ENCODE assay signal across 9 cellular contexts in the genomic region with DNA sequence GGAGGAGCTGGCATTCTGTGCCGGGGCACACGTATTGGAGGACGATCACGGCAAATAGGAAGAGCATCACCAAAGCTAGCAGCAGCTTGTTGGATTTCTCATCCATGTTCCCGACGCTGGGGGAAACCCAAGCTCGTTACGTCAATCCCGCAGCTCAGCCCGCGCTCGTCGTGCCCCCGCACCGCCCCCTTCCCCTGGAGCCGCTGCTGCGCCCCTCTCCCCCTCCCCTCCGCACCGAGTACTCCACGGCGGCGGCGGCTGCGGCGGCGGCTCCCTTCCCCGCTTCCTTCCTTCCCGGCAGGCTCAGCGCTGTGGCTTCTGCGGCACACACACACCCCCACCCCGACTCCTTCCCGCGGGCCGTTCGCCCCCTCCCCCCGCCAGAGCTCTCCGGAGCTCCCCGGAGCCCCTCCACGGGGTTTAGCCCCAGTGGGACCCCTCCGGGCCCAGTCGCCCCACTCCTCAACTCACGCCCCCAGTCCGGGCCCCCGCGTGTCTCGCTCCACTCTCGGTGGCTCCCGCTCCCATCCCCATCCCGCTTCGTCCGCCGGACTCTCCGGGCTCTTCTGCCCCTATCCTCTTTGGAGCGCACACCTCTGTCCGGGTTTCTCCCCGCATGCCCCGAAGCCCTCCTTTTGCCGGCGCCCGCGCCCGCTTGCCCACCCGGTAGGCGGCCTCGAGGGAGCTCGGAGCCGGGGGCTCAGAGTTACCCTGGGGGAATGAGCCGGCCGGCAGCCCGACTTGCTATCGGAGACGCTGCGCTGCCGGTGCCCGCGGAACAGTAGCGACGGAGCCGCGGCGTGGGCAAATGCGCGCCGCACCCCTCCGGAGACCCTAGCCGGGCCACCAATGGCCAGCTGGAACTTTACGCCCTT. TPM values are rescaled to one million over a fixed set of nuclear protein-coding genes. Genes with fewer than 3 reads are reported as not detected.
DNase-seq lines count a peak whose midpoint lies in the region; ATAC-seq and TF ChIP-seq lines count a peak whose summit lies in the region.
"Had no signal": no experiment of that assay in that cellular context is flagged by ENCODE, and none has a peak within 500 bp of the region (broad histone marks: within the 10 kb centered on the region; RNA-seq: fewer than 3 reads in every experiment).

No MANE protein-coding gene starts in this region.

- peaks cover 0 to 13% (median 5%) of the 10 kb centered on the region in 3 donors for H3K4me1 Mint-ChIP-seq in naive B cell

- TF ChIP-seq POLR2A in GM18505 (IDR thresholded peaks at IDR 0.05; ENCODE audit: borderline replicate concordance, extremely low read depth, insufficient read depth, insufficient read length): no peak

- H3K27me3 ChIP-seq in BLaER1 (peaks cover 81% of the 10 kb centered on the region), Loucy (ENCODE audit: insufficient read depth, low read length, poor library complexity, severe bottlenecking) (peaks cover 6% of the 10 kb centered on the region), colonic mucosa (peaks cover 5% of the 10 kb centered on the region)

- ATAC-seq in naive B cell (ENCODE audit: low read depth in 2 of 2) (no peak), GM18505 (IDR thresholded peaks at IDR 0.05; ENCODE audit: unreplicated experiment) (no peak), HG03439 (IDR thresholded peaks at IDR 0.05; ENCODE audit: unreplicated experiment) (no peak)

- peaks cover 4% of the 10 kb centered on the region; the same call in 1 of the 2 replicates for H3K9me3 ChIP-seq in BLaER1
- no peaks in the 10 kb centered on the region for H3K9me3 ChIP-seq in Loucy (ENCODE audit: insufficient read depth, low read depth, low read length)
- no peaks in the 10 kb centered on the region for H3K9me3 ChIP-seq in colonic mucosa

- H3K9me2 ChIP-seq in Loucy (replicated peaks; ENCODE audit: low read depth, low read length): no peaks in the 10 kb centered on the region

- peak overlapping the region; percentile 74 for H3K4me2 ChIP-seq in BLaER1
- H3K4me2 ChIP-seq in Loucy (ENCODE audit: low read depth, low read length, poor library complexity, severe bottlenecking): peak overlapping the region; percentile 74

- H3K9ac ChIP-seq in BLaER1: peak overlapping the region; percentile 77
- peak overlapping the region; percentile 64 for H3K9ac ChIP-seq in Loucy (ENCODE audit: low read depth, low read length, poor library complexity, severe bottlenecking)
- H3K9ac ChIP-seq in colonic mucosa (ENCODE audit: low read depth in 2 of 2, low read length in 2 of 2): no peak overlapping the region

- H3K27me3 Mint-ChIP-seq in naive B cell: peaks cover 23 to 52% (median 32%) of the 10 kb centered on the region in 3 donors

- no peaks in the 10 kb centered on the region for H3F3A ChIP-seq in Loucy (ENCODE audit: low read depth)

- peak overlapping the region; percentile 82 for H3K27ac ChIP-seq in BLaER1
- no peak overlapping the region for H3K27ac ChIP-seq in colonic mucosa

- peaks cover 0 to 4% (median 0%) of the 10 kb centered on the region in 7 donors for H3K9me3 Mint-ChIP-seq in naive B cell

- intact Hi-C loops in colonic mucosa (cut with DNase I): no loop called here

- H3K27ac Mint-ChIP-seq in naive B cell: no peak overlapping the region

- H4K20me1 ChIP-seq in BLaER1 (peaks cover 12% of the 10 kb centered on the region; the same call in 1 of the 2 replicates), Loucy (ENCODE audit: insufficient read depth, low read length, poor library complexity, severe bottlenecking) (no peaks in the 10 kb centered on the region)

- peaks cover 0 to 8% of the 10 kb centered on the region in 2 donors for H3K36me3 Mint-ChIP-seq in naive B cell

- no peaks in the 10 kb centered on the region for H3K79me2 ChIP-seq in Loucy (ENCODE audit: insufficient read depth, low read length)

- TF ChIP-seq CTCF in Loucy (conservative IDR thresholded peaks at IDR 0.05; ENCODE audit: low read length) (no peak), colonic mucosa (IDR thresholded peaks at IDR 0.05) (no peak)

- peak; percentile 23 for DNase-seq in colonic mucosa
- no peak for DNase-seq in naive B cell
- no peak for DNase-seq in activated effector memory CD4-positive, alpha-beta T cell treated with anti-CD3 and anti-CD28 coated beads, Interleukin-2, amount 50 U/mL, for 16 hours
- no peak for DNase-seq in NCI-H510A (lab: John Stamatoyannopoulos, UW)

- peak overlapping the region in 5 of 8 donors; percentile 37 to 66 (median 51) for H3K4me3 Mint-ChIP-seq in naive B cell

- peak overlapping the region; percentile 71 for H3K4me3 ChIP-seq in BLaER1
- peak overlapping the region; percentile 74 for H3K4me3 ChIP-seq in Loucy (ENCODE audit: low read length, poor library complexity, severe bottlenecking)
- peak overlapping the region; percentile 28 for H3K4me3 ChIP-seq in colonic mucosa

- H2AFZ ChIP-seq in Loucy (ENCODE audit: low read length): peak overlapping the region; percentile 78

- H3K4me1 ChIP-seq in BLaER1: no peaks in the 10 kb centered on the region
- no peaks in the 10 kb centered on the region for H3K4me1 ChIP-seq in Loucy (ENCODE audit: insufficient read depth, low read length, poor library complexity, severe bottlenecking)
- H3K4me1 ChIP-seq in colonic mucosa: no peaks in the 10 kb centered on the region

- H3K36me3 ChIP-seq in BLaER1 (no peaks in the 10 kb centered on the region), Loucy (ENCODE audit: insufficient read depth, low read length) (no peaks in the 10 kb centered on the region), colonic mucosa (no peaks in the 10 kb centered on the region)

RNA-seq across cellular contexts. Expression of gene HS6ST2, which starts 1.0 kb away (rescaled TPM):
- total RNA-seq in colonic mucosa: 1 to 10 TPM in 1 of 2 donors, under 1 TPM in 1; 0.85 to 2.0 TPM
- polyA plus RNA-seq in naive B cell (ENCODE audit: low read depth in 6 of 6): not detected
- total RNA-seq: mononuclear cell had no signal

Comparison
In these comparisons a context has a peak if more than half of its experiments do, and no peak if none do; other contexts are left out.
1. H3K9ac ChIP-seq: peak in BLaER1 (single experiment) and Loucy (single experiment); none in colonic mucosa (0 of 2).
2. Peak in every context shown above with its lines, with median percentiles within 50 percentile points of each other: H3K4me3 ChIP-seq.